Comparison of ENCODE assay signal across 10 cellular contexts in the genomic region with DNA sequence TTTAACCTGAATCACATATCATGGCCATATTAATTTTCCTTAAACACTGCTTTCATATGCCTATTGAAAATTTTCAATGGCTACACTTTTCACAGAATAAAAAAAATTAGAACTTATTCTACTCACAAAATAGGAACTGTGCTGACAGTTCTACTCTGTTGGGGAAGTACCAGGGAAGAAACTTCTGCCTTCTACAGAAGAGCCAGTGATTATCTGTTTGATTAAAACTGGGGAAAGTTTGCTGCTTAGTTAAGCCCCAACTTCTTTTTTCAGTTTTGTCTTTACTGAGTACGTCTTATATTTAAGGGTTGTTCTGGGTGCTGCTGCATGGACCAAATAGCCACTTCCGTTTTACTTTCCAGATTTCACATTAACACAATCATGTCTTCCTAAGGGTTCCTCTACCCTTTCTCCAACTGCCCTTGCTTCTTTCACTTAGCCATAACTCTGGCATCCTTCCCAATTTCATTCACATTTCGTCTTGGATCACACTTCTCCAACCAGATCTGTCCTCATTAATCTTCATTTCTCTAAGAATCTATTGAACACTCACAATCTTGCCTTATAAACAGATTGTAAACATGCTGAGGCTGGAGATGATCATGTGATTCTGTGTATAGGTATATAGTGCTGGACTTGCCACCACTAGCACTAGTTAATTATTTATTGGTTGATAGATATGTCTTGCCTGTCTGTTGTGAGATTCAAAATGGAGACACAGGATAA. TPM values are rescaled to one million over a fixed set of nuclear protein-coding genes. Genes with fewer than 3 reads are reported as not detected.
DNase-seq lines count a peak whose midpoint lies in the region; ATAC-seq and TF ChIP-seq lines count a peak whose summit lies in the region.
"Had no signal": no experiment of that assay in that cellular context is flagged by ENCODE, and none has a peak within 500 bp of the region (broad histone marks: within the 10 kb centered on the region; RNA-seq: fewer than 3 reads in every experiment).

No MANE protein-coding gene starts in this region.

- H3K27ac Mint-ChIP-seq in natural killer cell treated with Interleukin-12 subunit alpha and Interleukin-12 subunit beta and Interleukin-15 and Interleukin-18, amount 100 ng/mL, for 72 hours = peak overlapping the region; percentile 0 to 86
- H3K27ac Mint-ChIP-seq in natural killer cell = no peak overlapping the region
- no peak overlapping the region for H3K27ac Mint-ChIP-seq in activated naive CD8-positive, alpha-beta T cell treated with anti-CD3 and anti-CD28 coated beads for 36 hours
- H3K27ac Mint-ChIP-seq: WTC11 had no signal

- peaks cover 2% of the 10 kb centered on the region for H3K9me3 Mint-ChIP-seq in natural killer cell treated with Interleukin-12 subunit alpha and Interleukin-12 subunit beta and Interleukin-15 and Interleukin-18, amount 100 ng/mL, for 72 hours
- peaks cover 0 to 4% of the 10 kb centered on the region in 2 donors for H3K9me3 Mint-ChIP-seq in natural killer cell
- peaks cover 5% of the 10 kb centered on the region for H3K9me3 Mint-ChIP-seq in activated naive CD8-positive, alpha-beta T cell treated with anti-CD3 and anti-CD28 coated beads for 36 hours

- no peak for ATAC-seq in natural killer cell treated with Interleukin-12 subunit alpha and Interleukin-12 subunit beta and Interleukin-15 and Interleukin-18, amount 100 ng/mL, for 72 hours
- ATAC-seq in natural killer cell (no peak), HG03039 (IDR thresholded peaks at IDR 0.05; ENCODE audit: unreplicated experiment) (peak; percentile 14), GM19455 (IDR thresholded peaks at IDR 0.05; ENCODE audit: unreplicated experiment) (no peak), HG03521 (IDR thresholded peaks at IDR 0.05; ENCODE audit: unreplicated experiment) (no peak)
- ATAC-seq: upper lobe of right lung, WTC11 had no signal

- H3K4me3 Mint-ChIP-seq in natural killer cell treated with Interleukin-12 subunit alpha and Interleukin-12 subunit beta and Interleukin-15 and Interleukin-18, amount 100 ng/mL, for 72 hours = peak overlapping the region; percentile 25
- H3K4me3 Mint-ChIP-seq in natural killer cell = no peak overlapping the region
- peak overlapping the region; percentile 5 for H3K4me3 Mint-ChIP-seq in activated naive CD8-positive, alpha-beta T cell treated with anti-CD3 and anti-CD28 coated beads for 36 hours

- peaks cover 18 to 26% of the 10 kb centered on the region in 2 donors for H3K4me1 Mint-ChIP-seq in natural killer cell treated with Interleukin-12 subunit alpha and Interleukin-12 subunit beta and Interleukin-15 and Interleukin-18, amount 100 ng/mL, for 72 hours (ENCODE audit: low read depth in 2 of 2)
- peaks cover 17 to 22% of the 10 kb centered on the region in 2 donors for H3K4me1 Mint-ChIP-seq in natural killer cell
- peaks cover 24% of the 10 kb centered on the region for H3K4me1 Mint-ChIP-seq in activated naive CD8-positive, alpha-beta T cell treated with anti-CD3 and anti-CD28 coated beads for 36 hours

- H3K36me3 Mint-ChIP-seq in natural killer cell treated with Interleukin-12 subunit alpha and Interleukin-12 subunit beta and Interleukin-15 and Interleukin-18, amount 100 ng/mL, for 72 hours = peaks cover 4% of the 10 kb centered on the region
- H3K36me3 Mint-ChIP-seq in natural killer cell = peaks cover 5% of the 10 kb centered on the region
- H3K36me3 Mint-ChIP-seq in activated naive CD8-positive, alpha-beta T cell treated with anti-CD3 and anti-CD28 coated beads for 36 hours = no peaks in the 10 kb centered on the region

- TF ChIP-seq CTCF in natural killer cell (IDR thresholded peaks at IDR 0.05) (no peak), dorsolateral prefrontal cortex (IDR thresholded peaks at IDR 0.05 in 54 of 56, conservative IDR thresholded peaks at IDR 0.05 in 2 of 56; ENCODE audit: low read depth in 1 of 56, partially characterized antibody in 56 of 56) (no peak)

- H3K27ac ChIP-seq in dorsolateral prefrontal cortex = peak overlapping the region in 7 of 59 donors; percentile 2 to 45 (median 22)
- H3K27ac ChIP-seq: upper lobe of right lung had no signal

- no peak for DNase-seq in natural killer cell treated with Interleukin-12 subunit alpha and Interleukin-12 subunit beta and Interleukin-15 and Interleukin-18, amount 100 ng/mL, for 72 hours (ENCODE audit: low spot score)
- DNase-seq in natural killer cell (no peak), NCI-H2029 treated with DMSO at 0.1 percent for 48 hours (lab: John Stamatoyannopoulos, UW) (no peak), dorsolateral prefrontal cortex (no peak)
- DNase-seq in activated naive CD8-positive, alpha-beta T cell treated with anti-CD3 and anti-CD28 coated beads for 36 hours = no peak
- DNase-seq: upper lobe of right lung had no signal

- no peak overlapping the region for H3K4me3 ChIP-seq in dorsolateral prefrontal cortex
- H3K4me3 ChIP-seq: upper lobe of right lung had no signal

- peaks cover 14 to 22% of the 10 kb centered on the region in 2 donors for H3K27me3 Mint-ChIP-seq in natural killer cell treated with Interleukin-12 subunit alpha and Interleukin-12 subunit beta and Interleukin-15 and Interleukin-18, amount 100 ng/mL, for 72 hours
- H3K27me3 Mint-ChIP-seq in natural killer cell (ENCODE audit: low read depth in 2 of 2) = peaks cover 14 to 33% of the 10 kb centered on the region in 2 donors
- peaks cover 14% of the 10 kb centered on the region for H3K27me3 Mint-ChIP-seq in activated naive CD8-positive, alpha-beta T cell treated with anti-CD3 and anti-CD28 coated beads for 36 hours

- intact Hi-C loops in natural killer cell (cut with micrococcal nuclease) = loop anchor here (10.0 kb wide), 1 partner anchor 61 kb away; no protein-coding TSS in a partner anchor
- intact Hi-C loops in dorsolateral prefrontal cortex (cut with DNase I) = no loop called here

- peaks cover 0 to 11% (median 0%) of the 10 kb centered on the region in 45 donors for H3K27me3 ChIP-seq in dorsolateral prefrontal cortex
- H3K27me3 ChIP-seq: upper lobe of right lung had no signal

RNA-seq across cellular contexts. Expression of a gene that starts 1.9 kb away (rescaled TPM):
- 100 to 1,000 TPM in 1 of 2 donors, 10 to 100 TPM in 1; 54.9 to 113 TPM for total RNA-seq in natural killer cell treated with Interleukin-12 subunit alpha and Interleukin-12 subunit beta and Interleukin-15 and Interleukin-18, amount 100 ng/mL, for 72 hours
- 10 to 100 TPM; 55.0 to 93.0 (median 77.0) TPM for total RNA-seq in natural killer cell
- 10 to 100 TPM; 56.0 to 58.7 TPM for total RNA-seq in activated naive CD8-positive, alpha-beta T cell treated with anti-CD3 and anti-CD28 coated beads for 36 hours
- total RNA-seq in dorsolateral prefrontal cortex = 100 to 1,000 TPM in 3 of 120 experiments, 10 to 100 TPM in 117; 43.9 to 104 (median 80.9) TPM

Comparison
In these comparisons a context has a peak if more than half of its experiments do, and no peak if none do; other contexts are left out.
1. H3K27ac Mint-ChIP-seq: peak in natural killer cell treated with Interleukin-12 subunit alpha and Interleukin-12 subunit beta and Interleukin-15 and Interleukin-18, amount 100 ng/mL, for 72 hours (2 of 2); none in natural killer cell (0 of 2) and activated naive CD8-positive, alpha-beta T cell treated with anti-CD3 and anti-CD28 coated beads for 36 hours (single experiment).